Comparison of ENCODE assay signal across 8 cellular contexts in the genomic region with DNA sequence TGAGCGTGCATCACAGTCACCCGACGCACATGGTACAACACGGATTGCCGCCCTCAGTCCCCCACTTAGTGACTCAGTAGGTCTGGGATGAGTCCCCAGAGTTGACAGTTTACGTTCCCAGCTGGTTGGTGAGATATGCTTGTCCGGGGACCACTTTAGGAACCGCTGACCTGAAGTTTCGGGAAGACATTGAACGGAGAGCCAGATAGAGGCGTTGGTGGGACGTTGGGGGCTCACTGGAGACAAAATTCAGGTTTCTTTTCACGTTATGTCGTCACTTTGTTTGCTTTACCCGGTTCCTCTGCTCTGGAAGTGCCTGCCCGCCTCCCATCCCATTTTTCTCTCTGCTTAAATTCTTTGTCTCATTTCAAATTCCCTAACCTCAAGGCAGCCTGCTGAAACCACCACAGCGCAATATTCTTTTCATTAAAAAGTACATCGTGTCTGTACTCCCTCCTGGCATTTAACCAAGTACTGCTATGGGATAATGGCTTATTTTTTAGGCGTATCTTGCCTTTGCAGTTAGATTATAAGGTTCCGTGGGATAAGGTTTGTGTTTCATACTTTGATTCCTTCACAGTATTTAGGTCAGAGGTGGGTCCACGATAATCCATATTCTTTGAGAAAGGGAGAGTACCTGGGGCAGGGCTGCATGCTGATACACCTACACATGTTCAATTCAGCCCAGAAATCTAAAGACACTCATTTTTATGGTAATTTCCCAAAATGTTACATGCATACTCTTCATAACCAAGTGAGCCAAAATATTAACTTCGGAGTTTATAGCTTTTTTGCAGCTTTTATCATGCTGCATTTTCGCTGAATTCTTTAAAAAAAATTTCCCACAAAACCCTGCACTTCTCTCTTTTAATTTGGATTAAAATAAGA. TPM values are rescaled to one million over a fixed set of nuclear protein-coding genes. Genes with fewer than 3 reads are reported as not detected.
A peak's percentile ranks its signal among the peaks of the same experiment; 100 is the strongest.
DNase-seq lines count a peak whose midpoint lies in the region; ATAC-seq and TF ChIP-seq lines count a peak whose summit lies in the region.

No MANE protein-coding gene starts in this region.

- H3K4me1 ChIP-seq in OCI-LY1 (ENCODE audit: insufficient read depth, low read length, severe bottlenecking), result peaks cover 36% of the 10 kb centered on the region
- peaks cover 24% of the 10 kb centered on the region for H3K4me1 ChIP-seq in effector memory CD4-positive, alpha-beta T cell (ENCODE audit: control insufficient read depth, insufficient read depth, low read length, poor library complexity, severe bottlenecking)

- peak; percentile 70 for DNase-seq in Daoy (ENCODE audit: low read depth)
- no peak for DNase-seq in effector memory CD4-positive, alpha-beta T cell
- DNase-seq in T1000 (lab: John Stamatoyannopoulos, UW), result no peak
- no peak for DNase-seq in NK-92 treated with Interleukin-12 subunit alpha and Interleukin-12 subunit beta, amount 100 ng/mL, for 24 hours (lab: John Stamatoyannopoulos, UW)

- H4K20me1 ChIP-seq in OCI-LY1 (ENCODE audit: insufficient read depth, low read length) (no peaks in the 10 kb centered on the region), neural cell (ENCODE audit: insufficient read depth) (no peaks in the 10 kb centered on the region)

- no peak for ATAC-seq in HG03045 (IDR thresholded peaks at IDR 0.05; ENCODE audit: unreplicated experiment)
- no peak for ATAC-seq in HG03280 (IDR thresholded peaks at IDR 0.05; ENCODE audit: unreplicated experiment)

- no peak for TF ChIP-seq EP300 in neural cell (conservative IDR thresholded peaks at IDR 0.05; ENCODE audit: poor library complexity, severe bottlenecking)

- no peak for TF ChIP-seq RAD21 in neural cell (conservative IDR thresholded peaks at IDR 0.05)

- H3K36me3 ChIP-seq in OCI-LY1 (ENCODE audit: insufficient read depth, low read length) (peaks cover 21% of the 10 kb centered on the region), neural cell (ENCODE audit: insufficient read depth, low read length) (no peaks in the 10 kb centered on the region)
- H3K36me3 ChIP-seq in effector memory CD4-positive, alpha-beta T cell (ENCODE audit: control insufficient read depth, insufficient read depth, low read length), result peaks cover 10% of the 10 kb centered on the region

- no peaks in the 10 kb centered on the region for H3K79me2 ChIP-seq in OCI-LY1 (ENCODE audit: insufficient read depth, low read length)
- peaks cover 5% of the 10 kb centered on the region for H3K79me2 ChIP-seq in neural cell (replicated peaks; ENCODE audit: insufficient read depth, low read length)

- no peaks in the 10 kb centered on the region for H3K27me3 ChIP-seq in OCI-LY1 (ENCODE audit: insufficient read depth, low read length)
- no peaks in the 10 kb centered on the region for H3K27me3 ChIP-seq in effector memory CD4-positive, alpha-beta T cell (replicated peaks; ENCODE audit: control insufficient read depth, insufficient read depth, low read length, poor library complexity, severe bottlenecking)
- no peaks in the 10 kb centered on the region for H3K27me3 ChIP-seq in neural cell (ENCODE audit: insufficient read depth, low read depth, low read length)

- H3K9ac ChIP-seq in OCI-LY1 (ENCODE audit: low read length) (peak overlapping the region; percentile 64), neural cell (ENCODE audit: low read length) (peak overlapping the region; percentile 71)

- H3K27ac ChIP-seq in OCI-LY1 (ENCODE audit: low read depth, low read length, poor library complexity, severe bottlenecking) (no peak overlapping the region), neural cell (ENCODE audit: low read length) (peak overlapping the region; percentile 58)
- peak overlapping the region; percentile 88 for H3K27ac ChIP-seq in effector memory CD4-positive, alpha-beta T cell (ENCODE audit: insufficient read depth, low read length, poor library complexity, severe bottlenecking)

- TF ChIP-seq CTCF in OCI-LY1 (IDR thresholded peaks at IDR 0.05; ENCODE audit: low read length), result no peak
- no peak for TF ChIP-seq CTCF in neural cell (IDR thresholded peaks at IDR 0.05; ENCODE audit: poor library complexity, severe bottlenecking)

- peak overlapping the region; percentile 72 for H3K4me3 ChIP-seq in OCI-LY1 (ENCODE audit: low read depth, low read length, poor library complexity, severe bottlenecking)
- H3K4me3 ChIP-seq in effector memory CD4-positive, alpha-beta T cell (ENCODE audit: insufficient read depth, low read depth, low read length, poor library complexity, severe bottlenecking), result peak overlapping the region; percentile 94
- H3K4me3 ChIP-seq in neural cell (ENCODE audit: low read length), result peak overlapping the region; percentile 89

- no peaks in the 10 kb centered on the region for H3K9me3 ChIP-seq in OCI-LY1 (ENCODE audit: low read length)
- H3K9me3 ChIP-seq in effector memory CD4-positive, alpha-beta T cell (ENCODE audit: control insufficient read depth, low read length), result no peaks in the 10 kb centered on the region
- H3K9me3 ChIP-seq in neural cell (ENCODE audit: low read length), result no peaks in the 10 kb centered on the region

- 0 out of 2 replicates have a peak overlapping the region, but pooled peaks have one; percentile 41 for H2AFZ ChIP-seq in OCI-LY1 (ENCODE audit: low read length)
- peak overlapping the region; percentile 87 for H2AFZ ChIP-seq in neural cell (ENCODE audit: low read depth, low read length)

- no peaks in the 10 kb centered on the region for H3K9me2 ChIP-seq in OCI-LY1 (ENCODE audit: low read depth, low read length)
- no peaks in the 10 kb centered on the region for H3K9me2 ChIP-seq in neural cell (ENCODE audit: insufficient read depth, low read length)

- peaks cover 18% of the 10 kb centered on the region for H3F3A ChIP-seq in OCI-LY1 (ENCODE audit: insufficient read depth, low read length)
- H3F3A ChIP-seq in neural cell (ENCODE audit: insufficient read depth, low read length, poor library complexity, severe bottlenecking), result no peaks in the 10 kb centered on the region

- peak overlapping the region; percentile 92 for H3K4me2 ChIP-seq in OCI-LY1 (ENCODE audit: low read length)
- H3K4me2 ChIP-seq in neural cell (ENCODE audit: low read length), result peak overlapping the region; percentile 77

TF ChIP-seq in neural cell, 6 proteins besides CTCF, POLR2A, EP300 and RAD21:
- TF ChIP-seq TAF1 (IDR thresholded peaks at IDR 0.05; ENCODE audit: low read depth) (no peak), MXI1 (conservative IDR thresholded peaks at IDR 0.05; ENCODE audit: poor library complexity, severe bottlenecking) (no peak), EZH2 (IDR thresholded peaks at IDR 0.05; ENCODE audit: borderline replicate concordance, insufficient read depth, low read length, poor library complexity, severe bottlenecking) (no peak)
- TF ChIP-seq, protein P1, sequence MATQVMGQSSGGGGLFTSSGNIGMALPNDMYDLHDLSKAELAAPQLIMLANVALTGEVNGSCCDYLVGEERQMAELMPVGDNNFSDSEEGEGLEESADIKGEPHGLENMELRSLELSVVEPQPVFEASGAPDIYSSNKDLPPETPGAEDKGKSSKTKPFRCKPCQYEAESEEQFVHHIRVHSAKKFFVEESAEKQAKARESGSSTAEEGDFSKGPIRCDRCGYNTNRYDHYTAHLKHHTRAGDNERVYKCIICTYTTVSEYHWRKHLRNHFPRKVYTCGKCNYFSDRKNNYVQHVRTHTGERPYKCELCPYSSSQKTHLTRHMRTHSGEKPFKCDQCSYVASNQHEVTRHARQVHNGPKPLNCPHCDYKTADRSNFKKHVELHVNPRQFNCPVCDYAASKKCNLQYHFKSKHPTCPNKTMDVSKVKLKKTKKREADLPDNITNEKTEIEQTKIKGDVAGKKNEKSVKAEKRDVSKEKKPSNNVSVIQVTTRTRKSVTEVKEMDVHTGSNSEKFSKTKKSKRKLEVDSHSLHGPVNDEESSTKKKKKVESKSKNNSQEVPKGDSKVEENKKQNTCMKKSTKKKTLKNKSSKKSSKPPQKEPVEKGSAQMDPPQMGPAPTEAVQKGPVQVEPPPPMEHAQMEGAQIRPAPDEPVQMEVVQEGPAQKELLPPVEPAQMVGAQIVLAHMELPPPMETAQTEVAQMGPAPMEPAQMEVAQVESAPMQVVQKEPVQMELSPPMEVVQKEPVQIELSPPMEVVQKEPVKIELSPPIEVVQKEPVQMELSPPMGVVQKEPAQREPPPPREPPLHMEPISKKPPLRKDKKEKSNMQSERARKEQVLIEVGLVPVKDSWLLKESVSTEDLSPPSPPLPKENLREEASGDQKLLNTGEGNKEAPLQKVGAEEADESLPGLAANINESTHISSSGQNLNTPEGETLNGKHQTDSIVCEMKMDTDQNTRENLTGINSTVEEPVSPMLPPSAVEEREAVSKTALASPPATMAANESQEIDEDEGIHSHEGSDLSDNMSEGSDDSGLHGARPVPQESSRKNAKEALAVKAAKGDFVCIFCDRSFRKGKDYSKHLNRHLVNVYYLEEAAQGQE (IDR thresholded peaks at IDR 0.05; ENCODE audit: borderline replicate concordance), result no peak

RNA-seq across cellular contexts. Expression of a gene that starts 0.9 kb away (rescaled TPM):
- 4.4 and 7.7 TPM in 2 replicates for total RNA-seq in Daoy (2014; rRNA removed; shearing (Covaris generic))
- polyA plus RNA-seq in neural cell, result 3.1 and 6.9 TPM in 2 replicates
- 13.1 and 17.4 TPM in 2 replicates for polyA minus RNA-seq in neural cell

RNA-seq across cellular contexts. Expression of a gene that starts 10.9 kb away (rescaled TPM):
- 1,068 and 1,272 TPM in 2 replicates for total RNA-seq in Daoy (2014; rRNA removed; shearing (Covaris generic))
- polyA plus RNA-seq in neural cell, result 1,126 and 1,553 TPM in 2 replicates
- 285 and 363 TPM in 2 replicates for polyA minus RNA-seq in neural cell
